Comparison of ENCODE assay signal across 1 cellular context in genomic region chr17:15900871-15901270, GRCh38.
TF ChIP-seq lines count a peak whose summit lies in the region.

No MANE protein-coding gene starts in this region.

TF ChIP-seq in HCT116, 20 proteins besides CTCF, POLR2A, EP300 and RAD21 (continued from another document):
- TF ChIP-seq ZBTB33 (IDR thresholded peaks at IDR 0.05; ENCODE audit: extremely low read depth, insufficient replicate concordance, low read length) (no peak), ZFX (IDR thresholded peaks at IDR 0.05) (no peak)
